ENCODE assay signal across 1 cellular context in the genomic region with DNA sequence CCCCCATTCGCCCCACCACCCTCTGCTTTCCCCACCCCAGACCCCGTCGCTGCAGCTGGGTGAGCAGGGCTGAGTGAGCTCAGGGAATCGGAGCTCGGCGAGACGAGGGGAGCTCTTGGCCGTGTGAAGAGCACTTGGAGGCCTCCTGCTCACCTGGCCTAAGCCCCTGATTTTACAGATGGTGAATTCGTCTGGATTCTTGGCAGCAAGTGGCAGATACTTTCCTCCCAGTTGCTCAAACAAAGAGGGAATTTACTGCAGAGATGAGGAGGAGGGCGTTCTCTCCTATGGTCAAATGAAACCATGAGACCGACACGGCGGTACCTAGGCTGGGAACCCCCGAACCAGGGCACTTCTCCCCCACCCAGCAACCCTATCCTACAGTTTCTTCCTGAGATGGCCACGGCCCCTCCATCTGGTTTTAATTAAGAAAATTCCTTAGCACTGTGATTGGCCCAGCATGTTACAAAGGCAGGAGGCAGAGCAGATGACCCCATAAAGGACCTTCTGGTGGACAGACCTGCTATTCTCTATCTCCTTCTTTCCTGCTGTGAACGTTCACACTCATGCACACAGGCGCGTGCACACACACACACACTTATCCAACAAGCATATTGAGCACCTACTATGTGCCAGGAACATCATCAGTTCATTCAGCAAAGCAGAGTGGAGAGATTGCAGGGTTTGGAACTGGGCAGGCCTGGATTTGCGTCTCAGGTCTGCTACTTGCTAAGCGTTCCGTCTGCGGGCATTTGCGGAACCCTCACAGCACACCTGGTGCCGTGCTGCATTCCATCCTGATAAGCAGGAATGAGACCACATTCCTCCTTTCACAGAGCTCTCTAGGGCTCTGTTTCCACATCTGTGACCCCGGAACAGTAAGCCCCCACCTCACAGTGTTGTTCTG.
TF ChIP-seq lines count a peak whose summit lies in the region.

No MANE protein-coding gene starts in this region.

TF ChIP-seq in H1, 55 proteins besides CTCF, POLR2A, EP300 and RAD21:
- no peak for TF ChIP-seq SUZ12 (IDR thresholded peaks at IDR 0.05; ENCODE audit: low read length)
- 0 out of 2 replicates have a peak, but pooled peaks have one; percentile 39 for TF ChIP-seq RBBP5 (IDR thresholded peaks at IDR 0.05; ENCODE audit: borderline replicate concordance, low read depth, low read length)
- peak; percentile 33 for TF ChIP-seq ASH2L (IDR thresholded peaks at IDR 0.05; ENCODE audit: low read length)
- peak; percentile 88; the same call in 1 of the 2 replicates for TF ChIP-seq TEAD4 (IDR thresholded peaks at IDR 0.05; ENCODE audit: low read depth, low read length)
- peak; percentile 87 for TF ChIP-seq TCF12 (IDR thresholded peaks at IDR 0.05; ENCODE audit: low read depth, low read length)
- no peak for TF ChIP-seq SRF (IDR thresholded peaks at IDR 0.05; ENCODE audit: low read depth, low read length)
